Comparison of ENCODE assay signal across 7 cellular contexts in genomic region chr7:66635322-66636252, GRCh38. TPM values are rescaled to one million over a fixed set of nuclear protein-coding genes. Genes with fewer than 3 reads are reported as not detected.
DNase-seq lines count a peak whose midpoint lies in the region; ATAC-seq, FAIRE-seq and TF ChIP-seq lines count a peak whose summit lies in the region.
"Not testable (repeated sequence)": the region's sequence is repeated elsewhere in the genome, so short reads cannot be mapped to it uniquely, and the experiment has no call there.

No MANE protein-coding gene starts in this region.

- peaks cover 42% of the 10 kb centered on the region for H3K4me1 ChIP-seq in OCI-LY1 (ENCODE audit: insufficient read depth, low read length, severe bottlenecking)
- H3K4me1 ChIP-seq in pancreas = not testable (repeated sequence)

- H3K27ac Mint-ChIP-seq in activated CD4-positive, alpha-beta T cell treated with anti-CD3 and anti-CD28 coated beads, Interleukin-2, amount 10 ng/mL, durations not matched to agents 24 days and 14 days = peak overlapping the region; percentile 66

- H2AFZ ChIP-seq in OCI-LY1 (ENCODE audit: low read length) = not testable (repeated sequence)

- not testable (repeated sequence) for H3F3A ChIP-seq in OCI-LY1 (ENCODE audit: insufficient read depth, low read length)

- peak; percentile 28 for DNase-seq in GM12865 (ENCODE audit: low read depth)
- not testable (repeated sequence) for DNase-seq in activated CD4-positive, alpha-beta T cell treated with anti-CD3 and anti-CD28 coated beads, Interleukin-2, amount 10 ng/mL, durations not matched to agents 24 days and 14 days; pancreas
- DNase-seq in bronchial epithelial cell (ENCODE audit: low read depth) = peak; percentile 78
- DNase-seq in glomerular visceral epithelial cell (ENCODE audit: extremely low spot score) = peak; percentile 53

- not testable (repeated sequence) for H3K4me3 Mint-ChIP-seq in activated CD4-positive, alpha-beta T cell treated with anti-CD3 and anti-CD28 coated beads, Interleukin-2, amount 10 ng/mL, durations not matched to agents 24 days and 14 days

- H3K9me3 ChIP-seq in OCI-LY1 (ENCODE audit: low read length); pancreas: not testable (repeated sequence)

- peak; percentile 86 for FAIRE-seq in bronchial epithelial cell (lab: Jason Lieb, UNC)
- FAIRE-seq in pancreas (lab: Jason Lieb, UNC) = not testable (repeated sequence)

- H3K79me2 ChIP-seq in OCI-LY1 (ENCODE audit: insufficient read depth, low read length) = not testable (repeated sequence)

- not testable (repeated sequence) for H3K4me3 ChIP-seq in GM12865 (ENCODE audit: low read depth, low read length); OCI-LY1 (ENCODE audit: low read depth, low read length, poor library complexity, severe bottlenecking); bronchial epithelial cell (ENCODE audit: low read depth, low read length); pancreas

- peak; percentile 49 for ATAC-seq in HG03175 (IDR thresholded peaks at IDR 0.05; ENCODE audit: unreplicated experiment)
- ATAC-seq in pancreas = peak in 3 of 4 donors; percentile 12 to 70 (median 39)

- WGBS in pancreas, 2 donors = 85 to 88% methylated on average over 6 to 7 of the region's 11 CpGs

- TF ChIP-seq CTCF in GM12865 (IDR thresholded peaks at IDR 0.05; ENCODE audit: insufficient read depth, low read depth, low read length, missing control alignments); OCI-LY1 (IDR thresholded peaks at IDR 0.05; ENCODE audit: low read length); bronchial epithelial cell (IDR thresholded peaks at IDR 0.05; ENCODE audit: insufficient read depth, low read length, severe bottlenecking); pancreas (IDR thresholded peaks at IDR 0.05): not testable (repeated sequence)

- H3K9ac ChIP-seq in OCI-LY1 (ENCODE audit: low read length) = not testable (repeated sequence)

- not testable (repeated sequence) for H3K9me3 Mint-ChIP-seq in activated CD4-positive, alpha-beta T cell treated with anti-CD3 and anti-CD28 coated beads, Interleukin-2, amount 10 ng/mL, durations not matched to agents 24 days and 14 days

- not testable (repeated sequence) for H3K27me3 ChIP-seq in OCI-LY1 (ENCODE audit: insufficient read depth, low read length); bronchial epithelial cell (ENCODE audit: control insufficient read depth, insufficient read depth, low read length); pancreas

- not testable (repeated sequence) for H3K27me3 Mint-ChIP-seq in activated CD4-positive, alpha-beta T cell treated with anti-CD3 and anti-CD28 coated beads, Interleukin-2, amount 10 ng/mL, durations not matched to agents 24 days and 14 days

- peak overlapping the region; percentile 3; the same call in 1 of the 2 replicates for H3K4me2 ChIP-seq in OCI-LY1 (ENCODE audit: low read length)

- H3K4me1 Mint-ChIP-seq in activated CD4-positive, alpha-beta T cell treated with anti-CD3 and anti-CD28 coated beads, Interleukin-2, amount 10 ng/mL, durations not matched to agents 24 days and 14 days = peaks cover 31% of the 10 kb centered on the region

- peak overlapping the region; percentile 80 for H3K27ac ChIP-seq in OCI-LY1 (ENCODE audit: low read depth, low read length, poor library complexity, severe bottlenecking)
- H3K27ac ChIP-seq in pancreas = not testable (repeated sequence)

- not testable (repeated sequence) for H3K9me2 ChIP-seq in OCI-LY1 (ENCODE audit: low read depth, low read length)

- H3K36me3 ChIP-seq in OCI-LY1 (ENCODE audit: insufficient read depth, low read length) (peaks cover 37% of the 10 kb centered on the region), bronchial epithelial cell (ENCODE audit: control insufficient read depth, insufficient read depth, low read length) (peaks cover 11% of the 10 kb centered on the region), pancreas (peaks cover 0 to 10% (median 9%) of the 10 kb centered on the region in 3 donors)

- peaks cover 48% of the 10 kb centered on the region for H3K36me3 Mint-ChIP-seq in activated CD4-positive, alpha-beta T cell treated with anti-CD3 and anti-CD28 coated beads, Interleukin-2, amount 10 ng/mL, durations not matched to agents 24 days and 14 days (ENCODE audit: low read depth)

- intact Hi-C loops in activated CD4-positive, alpha-beta T cell treated with anti-CD3 and anti-CD28 coated beads, Interleukin-2, amount 10 ng/mL, durations not matched to agents 24 days and 14 days (cut with micrococcal nuclease); pancreas (cut with DNase I): not testable (repeated sequence)

- not testable (repeated sequence) for H4K20me1 ChIP-seq in OCI-LY1 (ENCODE audit: insufficient read depth, low read length)

RNA-seq across cellular contexts. Expression of gene KCTD7, which starts 6.9 kb away (rescaled TPM):
- 8.9 and 9.2 TPM in 2 replicates for total RNA-seq in activated CD4-positive, alpha-beta T cell treated with anti-CD3 and anti-CD28 coated beads, Interleukin-2, amount 10 ng/mL, durations not matched to agents 24 days and 14 days
- 3.2 and 5.0 TPM in 2 replicates for total RNA-seq in bronchial epithelial cell
- total RNA-seq in pancreas = 1 to 10 TPM; 1.8 to 5.4 (median 2.5) TPM
- 1 to 10 TPM; 2.2 to 4.9 TPM for polyA plus RNA-seq in pancreas
